1 cellular context compared by ENCODE assay signal in the genomic region with DNA sequence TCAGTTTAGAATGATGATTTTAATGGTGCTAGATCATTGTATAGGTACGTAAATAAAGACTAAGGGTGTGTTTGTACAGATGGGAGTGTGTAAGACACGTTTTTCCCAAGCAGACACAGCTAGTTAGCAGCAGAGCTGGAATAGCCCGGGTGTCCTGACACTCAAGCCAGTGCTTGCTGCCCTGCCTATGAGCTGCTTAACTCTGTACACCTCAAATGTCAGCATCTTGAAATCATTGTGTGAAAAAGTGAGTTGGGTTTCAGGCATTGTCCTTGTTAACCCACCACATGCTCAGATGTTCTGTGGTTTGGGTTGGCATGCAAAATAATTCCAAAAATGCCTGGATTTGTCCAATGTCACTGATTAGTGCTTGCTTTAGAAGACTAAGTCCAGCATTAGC.
TF ChIP-seq lines count a peak whose summit lies in the region.

No MANE protein-coding gene starts in this region.

TF ChIP-seq in endothelial cell of umbilical vein, 7 proteins besides CTCF, POLR2A, EP300 and RAD21:
- TF ChIP-seq MYC (IDR thresholded peaks at IDR 0.05; ENCODE audit: low read depth, low read length) (no peak), FOS (IDR thresholded peaks at IDR 0.05; ENCODE audit: borderline replicate concordance, insufficient read depth, low read length) (no peak), EZH2 (IDR thresholded peaks at IDR 0.05; ENCODE audit: borderline replicate concordance, low read depth, low read length, severe bottlenecking) (no peak), POLR2AphosphoS5 (IDR thresholded peaks at IDR 0.05; ENCODE audit: insufficient read depth, low read depth, low read length) (no peak), GATA2 (IDR thresholded peaks at IDR 0.05; ENCODE audit: insufficient read depth, insufficient read length, low read depth, low read length) (no peak), JUN (IDR thresholded peaks at IDR 0.05; ENCODE audit: borderline replicate concordance, insufficient read depth, insufficient read length, low read depth) (no peak)
- TF ChIP-seq, protein P1, sequence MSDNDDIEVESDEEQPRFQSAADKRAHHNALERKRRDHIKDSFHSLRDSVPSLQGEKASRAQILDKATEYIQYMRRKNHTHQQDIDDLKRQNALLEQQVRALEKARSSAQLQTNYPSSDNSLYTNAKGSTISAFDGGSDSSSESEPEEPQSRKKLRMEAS (IDR thresholded peaks at IDR 0.05; ENCODE audit: insufficient read depth, insufficient read length) = no peak
